In the genomic region with DNA sequence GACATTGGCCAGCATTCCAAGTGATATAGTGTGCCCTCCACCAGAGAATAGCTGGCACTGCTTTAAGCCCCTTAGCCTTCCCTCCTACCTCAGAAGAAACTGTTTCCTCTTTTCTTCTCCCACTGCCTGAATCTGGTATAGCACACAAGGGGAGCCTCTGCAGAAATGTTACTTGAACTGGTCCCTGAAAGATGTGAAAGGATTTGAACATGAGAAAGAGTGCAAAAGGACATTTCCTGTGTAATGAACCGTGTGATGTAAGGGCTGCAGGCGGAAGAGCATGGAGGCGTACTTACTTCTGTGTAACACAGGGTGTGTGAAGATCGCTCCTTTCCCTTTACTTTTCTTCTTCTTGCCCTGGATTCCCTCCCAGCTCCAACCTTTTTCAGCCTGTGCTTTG, we compare ENCODE assay signal across 1 cellular context.
TF ChIP-seq lines count a peak whose summit lies in the region.

No MANE protein-coding gene starts in this region.

TF ChIP-seq in HepG2, 621 proteins besides CTCF, POLR2A, EP300 and RAD21:
- TF ChIP-seq, protein P1, sequence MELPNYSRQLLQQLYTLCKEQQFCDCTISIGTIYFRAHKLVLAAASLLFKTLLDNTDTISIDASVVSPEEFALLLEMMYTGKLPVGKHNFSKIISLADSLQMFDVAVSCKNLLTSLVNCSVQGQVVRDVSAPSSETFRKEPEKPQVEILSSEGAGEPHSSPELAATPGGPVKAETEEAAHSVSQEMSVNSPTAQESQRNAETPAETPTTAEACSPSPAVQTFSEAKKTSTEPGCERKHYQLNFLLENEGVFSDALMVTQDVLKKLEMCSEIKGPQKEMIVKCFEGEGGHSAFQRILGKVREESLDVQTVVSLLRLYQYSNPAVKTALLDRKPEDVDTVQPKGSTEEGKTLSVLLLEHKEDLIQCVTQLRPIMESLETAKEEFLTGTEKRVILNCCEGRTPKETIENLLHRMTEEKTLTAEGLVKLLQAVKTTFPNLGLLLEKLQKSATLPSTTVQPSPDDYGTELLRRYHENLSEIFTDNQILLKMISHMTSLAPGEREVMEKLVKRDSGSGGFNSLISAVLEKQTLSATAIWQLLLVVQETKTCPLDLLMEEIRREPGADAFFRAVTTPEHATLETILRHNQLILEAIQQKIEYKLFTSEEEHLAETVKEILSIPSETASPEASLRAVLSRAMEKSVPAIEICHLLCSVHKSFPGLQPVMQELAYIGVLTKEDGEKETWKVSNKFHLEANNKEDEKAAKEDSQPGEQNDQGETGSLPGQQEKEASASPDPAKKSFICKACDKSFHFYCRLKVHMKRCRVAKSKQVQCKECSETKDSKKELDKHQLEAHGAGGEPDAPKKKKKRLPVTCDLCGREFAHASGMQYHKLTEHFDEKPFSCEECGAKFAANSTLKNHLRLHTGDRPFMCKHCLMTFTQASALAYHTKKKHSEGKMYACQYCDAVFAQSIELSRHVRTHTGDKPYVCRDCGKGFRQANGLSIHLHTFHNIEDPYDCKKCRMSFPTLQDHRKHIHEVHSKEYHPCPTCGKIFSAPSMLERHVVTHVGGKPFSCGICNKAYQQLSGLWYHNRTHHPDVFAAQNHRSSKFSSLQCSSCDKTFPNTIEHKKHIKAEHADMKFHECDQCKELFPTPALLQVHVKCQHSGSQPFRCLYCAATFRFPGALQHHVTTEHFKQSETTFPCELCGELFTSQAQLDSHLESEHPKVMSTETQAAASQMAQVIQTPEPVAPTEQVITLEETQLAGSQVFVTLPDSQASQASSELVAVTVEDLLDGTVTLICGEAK (IDR thresholded peaks at IDR 0.05), result no peak
- TF ChIP-seq, protein P1 (CRISPR knock-in tag; IDR thresholded peaks at IDR 0.05), result no peak
- TF ChIP-seq ZFP41 (CRISPR knock-in tag; IDR thresholded peaks at IDR 0.05; ENCODE audit: borderline replicate concordance) (no peak), SIX1 (CRISPR knock-in tag; IDR thresholded peaks at IDR 0.05; ENCODE audit: borderline replicate concordance) (no peak), SNAPC5 (CRISPR knock-in tag; IDR thresholded peaks at IDR 0.05; ENCODE audit: borderline replicate concordance) (no peak), MTA3 (CRISPR knock-in tag; IDR thresholded peaks at IDR 0.05) (no peak), ZNF30 (CRISPR knock-in tag; IDR thresholded peaks at IDR 0.05) (no peak), IKZF5 (CRISPR knock-in tag; IDR thresholded peaks at IDR 0.05) (no peak), SOX13 (IDR thresholded peaks at IDR 0.05) (no peak), SOX13 (CRISPR knock-in tag; conservative IDR thresholded peaks at IDR 0.05 in 1 of 2, IDR thresholded peaks at IDR 0.05 in 1 of 2) (no peak), HES4 (CRISPR knock-in tag; IDR thresholded peaks at IDR 0.05; ENCODE audit: borderline replicate concordance) (no peak), NONO (IDR thresholded peaks at IDR 0.05) (no peak), NONO (CRISPR knock-in tag; conservative IDR thresholded peaks at IDR 0.05) (no peak), ZNF710 (CRISPR knock-in tag; IDR thresholded peaks at IDR 0.05; ENCODE audit: borderline replicate concordance) (no peak), ZNF329 (CRISPR knock-in tag; IDR thresholded peaks at IDR 0.05; ENCODE audit: low read depth) (no peak), NFATC3 (CRISPR knock-in tag; IDR thresholded peaks at IDR 0.05) (no peak)
- TF ChIP-seq, protein P2, sequence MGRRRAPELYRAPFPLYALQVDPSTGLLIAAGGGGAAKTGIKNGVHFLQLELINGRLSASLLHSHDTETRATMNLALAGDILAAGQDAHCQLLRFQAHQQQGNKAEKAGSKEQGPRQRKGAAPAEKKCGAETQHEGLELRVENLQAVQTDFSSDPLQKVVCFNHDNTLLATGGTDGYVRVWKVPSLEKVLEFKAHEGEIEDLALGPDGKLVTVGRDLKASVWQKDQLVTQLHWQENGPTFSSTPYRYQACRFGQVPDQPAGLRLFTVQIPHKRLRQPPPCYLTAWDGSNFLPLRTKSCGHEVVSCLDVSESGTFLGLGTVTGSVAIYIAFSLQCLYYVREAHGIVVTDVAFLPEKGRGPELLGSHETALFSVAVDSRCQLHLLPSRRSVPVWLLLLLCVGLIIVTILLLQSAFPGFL (CRISPR knock-in tag; IDR thresholded peaks at IDR 0.05), result no peak
- TF ChIP-seq, protein P3, sequence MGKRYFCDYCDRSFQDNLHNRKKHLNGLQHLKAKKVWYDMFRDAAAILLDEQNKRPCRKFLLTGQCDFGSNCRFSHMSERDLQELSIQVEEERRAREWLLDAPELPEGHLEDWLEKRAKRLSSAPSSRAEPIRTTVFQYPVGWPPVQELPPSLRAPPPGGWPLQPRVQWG (CRISPR knock-in tag; IDR thresholded peaks at IDR 0.05; ENCODE audit: borderline replicate concordance, low read depth), result no peak
- TF ChIP-seq, protein P4, sequence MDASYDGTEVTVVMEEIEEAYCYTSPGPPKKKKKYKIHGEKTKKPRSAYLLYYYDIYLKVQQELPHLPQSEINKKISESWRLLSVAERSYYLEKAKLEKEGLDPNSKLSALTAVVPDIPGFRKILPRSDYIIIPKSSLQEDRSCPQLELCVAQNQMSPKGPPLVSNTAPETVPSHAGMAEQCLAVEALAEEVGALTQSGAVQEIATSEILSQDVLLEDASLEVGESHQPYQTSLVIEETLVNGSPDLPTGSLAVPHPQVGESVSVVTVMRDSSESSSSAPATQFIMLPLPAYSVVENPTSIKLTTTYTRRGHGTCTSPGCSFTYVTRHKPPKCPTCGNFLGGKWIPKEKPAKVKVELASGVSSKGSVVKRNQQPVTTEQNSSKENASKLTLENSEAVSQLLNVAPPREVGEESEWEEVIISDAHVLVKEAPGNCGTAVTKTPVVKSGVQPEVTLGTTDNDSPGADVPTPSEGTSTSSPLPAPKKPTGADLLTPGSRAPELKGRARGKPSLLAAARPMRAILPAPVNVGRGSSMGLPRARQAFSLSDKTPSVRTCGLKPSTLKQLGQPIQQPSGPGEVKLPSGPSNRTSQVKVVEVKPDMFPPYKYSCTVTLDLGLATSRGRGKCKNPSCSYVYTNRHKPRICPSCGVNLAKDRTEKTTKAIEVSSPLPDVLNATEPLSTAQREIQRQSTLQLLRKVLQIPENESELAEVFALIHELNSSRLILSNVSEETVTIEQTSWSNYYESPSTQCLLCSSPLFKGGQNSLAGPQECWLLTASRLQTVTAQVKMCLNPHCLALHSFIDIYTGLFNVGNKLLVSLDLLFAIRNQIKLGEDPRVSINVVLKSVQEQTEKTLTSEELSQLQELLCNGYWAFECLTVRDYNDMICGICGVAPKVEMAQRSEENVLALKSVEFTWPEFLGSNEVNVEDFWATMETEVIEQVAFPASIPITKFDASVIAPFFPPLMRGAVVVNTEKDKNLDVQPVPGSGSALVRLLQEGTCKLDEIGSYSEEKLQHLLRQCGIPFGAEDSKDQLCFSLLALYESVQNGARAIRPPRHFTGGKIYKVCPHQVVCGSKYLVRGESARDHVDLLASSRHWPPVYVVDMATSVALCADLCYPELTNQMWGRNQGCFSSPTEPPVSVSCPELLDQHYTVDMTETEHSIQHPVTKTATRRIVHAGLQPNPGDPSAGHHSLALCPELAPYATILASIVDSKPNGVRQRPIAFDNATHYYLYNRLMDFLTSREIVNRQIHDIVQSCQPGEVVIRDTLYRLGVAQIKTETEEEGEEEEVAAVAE (CRISPR knock-in tag; IDR thresholded peaks at IDR 0.05; ENCODE audit: borderline replicate concordance), result no peak
- TF ChIP-seq, protein P5, sequence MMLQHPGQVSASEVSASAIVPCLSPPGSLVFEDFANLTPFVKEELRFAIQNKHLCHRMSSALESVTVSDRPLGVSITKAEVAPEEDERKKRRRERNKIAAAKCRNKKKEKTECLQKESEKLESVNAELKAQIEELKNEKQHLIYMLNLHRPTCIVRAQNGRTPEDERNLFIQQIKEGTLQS (CRISPR knock-in tag; IDR thresholded peaks at IDR 0.05), result no peak
